ENCODE assay signal across 10 cellular contexts in genomic region chr9:89978185-89978584, GRCh38.
A peak's percentile ranks its signal among the peaks of the same experiment; 100 is the strongest.
DNase-seq lines count a peak whose midpoint lies in the region; ATAC-seq and TF ChIP-seq lines count a peak whose summit lies in the region.
"Had no signal": no experiment of that assay in that cellular context is flagged by ENCODE, and none has a peak within 500 bp of the region (broad histone marks: within the 10 kb centered on the region; RNA-seq: fewer than 3 reads in every experiment).

No MANE protein-coding gene starts in this region.

- no peak for TF ChIP-seq EP300 in transverse colon (IDR thresholded peaks at IDR 0.05; ENCODE audit: low read depth)

- no peaks in the 10 kb centered on the region for H3K9me2 ChIP-seq in hepatocyte (replicated peaks; ENCODE audit: insufficient read depth)

- no peak for TF ChIP-seq POLR2A in transverse colon (IDR thresholded peaks at IDR 0.05)

- H3K27ac ChIP-seq in WERI-Rb-1 (no peak overlapping the region), hepatocyte (no peak overlapping the region), transverse colon (no peak overlapping the region)
- H3K27ac ChIP-seq: BLaER1 had no signal

- H2AFZ ChIP-seq in hepatocyte, result no peak overlapping the region

- TF ChIP-seq CTCF in WERI-Rb-1 (IDR thresholded peaks at IDR 0.05; ENCODE audit: low read depth, low read length) (peak; percentile 42), hepatocyte (IDR thresholded peaks at IDR 0.05; ENCODE audit: poor library complexity) (peak; percentile 30), transverse colon (IDR thresholded peaks at IDR 0.05) (peak in 3 of 5 experiments; percentile 22 to 43 (median 26))

- H3K4me2 ChIP-seq in hepatocyte, result no peak overlapping the region
- H3K4me2 ChIP-seq: BLaER1 had no signal

- H3K4me1 ChIP-seq in hepatocyte (ENCODE audit: insufficient read depth) (no peaks in the 10 kb centered on the region), transverse colon (peaks cover 0 to 21% (median 2%) of the 10 kb centered on the region in 4 donors)

- ATAC-seq in GM18520 (IDR thresholded peaks at IDR 0.05; ENCODE audit: unreplicated experiment) (no peak), GM21360 (IDR thresholded peaks at IDR 0.05; ENCODE audit: unreplicated experiment) (no peak)

- in situ Hi-C loops in transverse colon (cut with MboI; ENCODE audit: low pct_ligation_motif_present in 1 of 4, low pct_unique_long_range_greater_than_20kb in 1 of 4, low sequenced_read_pairs in 3 of 4), result no loop called here

- H3K9me3 ChIP-seq in WERI-Rb-1 (ENCODE audit: severe bottlenecking) (peaks cover 2% of the 10 kb centered on the region), hepatocyte (ENCODE audit: low read depth) (no peaks in the 10 kb centered on the region), transverse colon (no peaks in the 10 kb centered on the region)
- H3K9me3 ChIP-seq: BLaER1 had no signal

- H4K20me1 ChIP-seq in hepatocyte (ENCODE audit: insufficient read depth, poor library complexity, severe bottlenecking), result no peaks in the 10 kb centered on the region
- H4K20me1 ChIP-seq: BLaER1 had no signal

- intact Hi-C loops in transverse colon (cut with DNase I; ENCODE audit: low total_unique reads), result no loop called here

- H3K36me3 ChIP-seq in WERI-Rb-1 (no peaks in the 10 kb centered on the region), hepatocyte (replicated peaks; ENCODE audit: insufficient read depth, low read depth) (no peaks in the 10 kb centered on the region), transverse colon (no peaks in the 10 kb centered on the region)
- H3K36me3 ChIP-seq: BLaER1 had no signal

- H3K79me2 ChIP-seq in hepatocyte, result no peaks in the 10 kb centered on the region

- H3K27me3 ChIP-seq in WERI-Rb-1 (ENCODE audit: insufficient read depth, low read depth, severe bottlenecking) (no peaks in the 10 kb centered on the region), hepatocyte (no peaks in the 10 kb centered on the region), transverse colon (no peaks in the 10 kb centered on the region)
- H3K27me3 ChIP-seq: BLaER1 had no signal

- no peak overlapping the region for H3K4me3 ChIP-seq in WERI-Rb-1 (ENCODE audit: low read depth, low read length)
- no peak overlapping the region for H3K4me3 ChIP-seq in hepatocyte
- H3K4me3 ChIP-seq in transverse colon, result no peak overlapping the region
- H3K4me3 ChIP-seq: BLaER1 had no signal

- DNase-seq in NCI-H510A treated with DMSO at 0.1 percent for 48 hours (lab: John Stamatoyannopoulos, UW), result peak; percentile 80
- no peak for DNase-seq in NCI-H510A (lab: John Stamatoyannopoulos, UW)
- DNase-seq in WERI-Rb-1, result no peak
- no peak for DNase-seq in hepatocyte (ENCODE audit: low spot score)
- no peak for DNase-seq in transverse colon
- no peak for DNase-seq in ureter (ENCODE audit: low spot score)
- DNase-seq: NCI-H446 had no signal

- WGBS in hepatocyte (ENCODE audit: low lambda C conversion rate, missing lambda C conversion rate), result 27% methylated on average over 4 of the region's 4 CpGs
- WGBS in transverse colon (ENCODE audit: low coverage in 1 of 2), 2 donors, result 32 to 39% methylated on average over 4 of the region's 4 CpGs
